Comparison of ENCODE assay signal across 2 cellular contexts in the genomic region with DNA sequence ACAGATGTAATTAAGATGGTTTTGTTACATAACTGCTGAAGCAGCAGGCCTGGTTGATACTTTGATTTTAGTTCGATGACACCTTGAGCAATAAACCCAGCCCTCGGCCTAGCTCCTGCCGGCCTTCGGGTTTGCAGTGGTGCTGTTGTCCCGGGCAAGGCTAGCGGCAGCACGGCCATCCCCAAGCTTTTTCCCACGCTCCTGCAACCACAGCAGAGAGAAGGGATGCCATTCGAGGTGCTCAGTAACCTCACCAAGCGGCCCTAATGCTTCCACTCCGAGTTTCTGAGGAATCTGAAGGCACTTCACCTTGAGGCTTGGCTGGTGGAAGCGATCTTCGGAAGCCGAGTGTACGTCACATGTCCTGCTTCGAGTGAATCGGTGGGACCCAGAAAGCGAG.
"Had no signal": no experiment of that assay in that cellular context is flagged by ENCODE, and none has a peak within 500 bp of the region (broad histone marks: within the 10 kb centered on the region; RNA-seq: fewer than 3 reads in every experiment).

No MANE protein-coding gene starts in this region.

- DNase-seq: GDM1, GF-D8 had no signal
